In the genomic region with DNA sequence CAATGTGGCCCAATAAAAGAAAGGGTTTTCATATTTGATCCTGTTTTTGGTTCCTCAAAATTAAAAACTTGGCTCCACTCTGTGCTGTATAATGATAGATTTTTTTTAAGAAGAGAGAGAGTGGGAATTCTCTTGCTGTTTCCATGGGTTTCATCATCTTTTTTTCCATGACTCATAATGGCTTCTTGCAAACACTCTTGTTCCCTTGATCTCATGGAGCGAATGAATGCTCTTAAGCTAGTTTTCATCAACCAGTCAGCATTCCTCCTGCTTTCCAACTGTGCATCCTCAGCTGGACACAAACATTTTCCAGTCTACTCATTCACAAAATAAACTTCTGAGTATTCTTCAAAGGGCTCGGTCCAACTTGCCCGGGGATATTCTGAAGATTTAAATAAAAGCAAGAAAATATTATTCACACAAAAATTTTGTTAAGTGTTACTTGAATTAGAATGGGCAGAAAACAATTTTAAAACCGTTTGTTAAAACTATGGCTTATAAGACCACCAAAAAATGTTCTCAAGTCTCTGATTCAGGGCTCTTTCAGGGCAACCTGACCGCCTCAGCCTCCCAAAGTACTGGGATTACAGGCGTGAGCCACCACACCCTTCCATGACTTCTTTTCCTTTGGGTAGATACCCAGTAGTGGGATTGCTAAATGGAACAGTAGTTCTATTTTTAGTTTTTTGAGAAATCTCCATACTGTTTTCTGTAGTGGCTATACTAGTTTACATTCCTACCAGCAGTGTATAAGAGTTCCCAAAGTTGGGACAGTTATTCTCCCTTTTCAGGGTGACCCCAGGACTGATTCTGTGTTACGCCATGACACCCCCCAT, we compare ENCODE assay signal across 9 cellular contexts.
DNase-seq lines count a peak whose midpoint lies in the region; ATAC-seq, FAIRE-seq and TF ChIP-seq lines count a peak whose summit lies in the region.
"Had no signal": no experiment of that assay in that cellular context is flagged by ENCODE, and none has a peak within 500 bp of the region (broad histone marks: within the 10 kb centered on the region; RNA-seq: fewer than 3 reads in every experiment).

No MANE protein-coding gene starts in this region.

- FAIRE-seq in GM12891 (lab: Jason Lieb, UNC): no peak
- FAIRE-seq: TTC549 had no signal

- DNase-seq in GOT3 (lab: John Stamatoyannopoulos, UW): peak; percentile 6
- DNase-seq in fibroblast of villous mesenchyme (ENCODE audit: low read depth): peak; percentile 98
- DNase-seq in retinal pigment epithelial cell (ENCODE audit: low read depth): peak; percentile 65
- DNase-seq in upper lobe of right lung: no peak
- no peak for DNase-seq in ureter (ENCODE audit: low spot score)
- DNase-seq in GM12891 (ENCODE audit: insufficient read length, low spot score): no peak
- DNase-seq: stimulated activated CD4-positive, alpha-beta T cell treated with anti-CD3 and anti-CD28 coated beads, Interleukin-4, amount 100 ng/mL, for 24 hours had no signal

- H3K4me3 ChIP-seq in fibroblast of villous mesenchyme (ENCODE audit: low read depth, low read length) (no peak overlapping the region), retinal pigment epithelial cell (ENCODE audit: low read length) (no peak overlapping the region), upper lobe of right lung (no peak overlapping the region)

- H3K27ac ChIP-seq in upper lobe of right lung: no peak overlapping the region

- no peaks in the 10 kb centered on the region for H3K4me1 ChIP-seq in upper lobe of right lung

- ATAC-seq in SK-N-SH treated with all-trans-retinoic acid at 6 μM for 48 hours (peak; percentile 53; the same call in 1 of the 3 replicates), upper lobe of right lung (no peak)

- H3K9me3 ChIP-seq in upper lobe of right lung: no peaks in the 10 kb centered on the region

- no peaks in the 10 kb centered on the region for H3K36me3 ChIP-seq in upper lobe of right lung

- intact Hi-C loops in upper lobe of right lung (cut with DNase I): no loop called here

- TF ChIP-seq POLR2A in GM12891 (IDR thresholded peaks at IDR 0.05; ENCODE audit: low read depth, low read length): no peak

- no peak for TF ChIP-seq CTCF in fibroblast of villous mesenchyme (IDR thresholded peaks at IDR 0.05; ENCODE audit: insufficient read depth, low read depth, low read length)
- no peak for TF ChIP-seq CTCF in retinal pigment epithelial cell (conservative IDR thresholded peaks at IDR 0.05; ENCODE audit: low read depth, low read length)
- TF ChIP-seq CTCF in upper lobe of right lung (IDR thresholded peaks at IDR 0.05): no peak

- H3K27me3 ChIP-seq in upper lobe of right lung: no peaks in the 10 kb centered on the region

TF ChIP-seq in SK-N-SH treated with all-trans-retinoic acid at 6 μM for 48 hours, 23 proteins besides CTCF, POLR2A, EP300 and RAD21:
- TF ChIP-seq, protein P1, sequence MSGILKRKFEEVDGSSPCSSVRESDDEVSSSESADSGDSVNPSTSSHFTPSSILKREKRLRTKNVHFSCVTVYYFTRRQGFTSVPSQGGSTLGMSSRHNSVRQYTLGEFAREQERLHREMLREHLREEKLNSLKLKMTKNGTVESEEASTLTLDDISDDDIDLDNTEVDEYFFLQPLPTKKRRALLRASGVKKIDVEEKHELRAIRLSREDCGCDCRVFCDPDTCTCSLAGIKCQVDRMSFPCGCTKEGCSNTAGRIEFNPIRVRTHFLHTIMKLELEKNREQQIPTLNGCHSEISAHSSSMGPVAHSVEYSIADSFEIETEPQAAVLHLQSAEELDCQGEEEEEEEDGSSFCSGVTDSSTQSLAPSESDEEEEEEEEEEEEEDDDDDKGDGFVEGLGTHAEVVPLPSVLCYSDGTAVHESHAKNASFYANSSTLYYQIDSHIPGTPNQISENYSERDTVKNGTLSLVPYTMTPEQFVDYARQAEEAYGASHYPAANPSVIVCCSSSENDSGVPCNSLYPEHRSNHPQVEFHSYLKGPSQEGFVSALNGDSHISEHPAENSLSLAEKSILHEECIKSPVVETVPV (CRISPR knock-in tag; IDR thresholded peaks at IDR 0.05): no peak
- 0 out of 2 replicates have a peak, but pooled peaks have one; percentile 24 for TF ChIP-seq ISL1 (CRISPR knock-in tag; IDR thresholded peaks at IDR 0.05)

TF ChIP-seq in GM12891, 5 proteins besides CTCF, POLR2A, EP300 and RAD21:
- no peak for TF ChIP-seq PAX5 (IDR thresholded peaks at IDR 0.05; ENCODE audit: insufficient read depth, low read length, severe bottlenecking)

Comparison
In these comparisons a context has a peak if more than half of its experiments do, and no peak if none do; other contexts are left out.
1. DNase-seq: peak in GOT3 (single experiment), fibroblast of villous mesenchyme (single experiment) and retinal pigment epithelial cell (single experiment); none in upper lobe of right lung (single experiment), ureter (single experiment) and GM12891 (single experiment).